ENCODE assay signal across 8 cellular contexts in genomic region chr1:109263597-109264378, GRCh38. TPM values are rescaled to one million over a fixed set of nuclear protein-coding genes. Genes with fewer than 3 reads are reported as not detected.
A peak's percentile ranks its signal among the peaks of the same experiment; 100 is the strongest.
DNase-seq lines count a peak whose midpoint lies in the region; ATAC-seq, FAIRE-seq and TF ChIP-seq lines count a peak whose summit lies in the region.

No MANE protein-coding gene starts in this region.

- FAIRE-seq in endometrium (lab: Jason Lieb, UNC), result peak; percentile 23

- no peaks in the 10 kb centered on the region for H3K9me3 Mint-ChIP-seq in mesothelial cell of epicardium

- H3K27me3 Mint-ChIP-seq in mesothelial cell of epicardium (ENCODE audit: low read depth), result no peaks in the 10 kb centered on the region

- ATAC-seq in HG02852 (IDR thresholded peaks at IDR 0.05; ENCODE audit: unreplicated experiment), result peak; percentile 81
- no peak for ATAC-seq in HG03469 (IDR thresholded peaks at IDR 0.05; ENCODE audit: unreplicated experiment)

- DNase-seq in NOMO-1 treated with DMSO at 0.1 percent for 48 hours (lab: John Stamatoyannopoulos, UW; ENCODE audit: unreplicated experiment) (peak; percentile 47), mesothelial cell of epicardium (ENCODE audit: low spot score in 2 of 2, unreplicated experiment in 2 of 2) (peak; percentile 60 to 87)
- DNase-seq in activated CD8-positive, alpha-beta memory T cell treated with anti-CD3 and anti-CD28 coated beads, Interleukin-2, amount 50 U/mL, for 24 hours (ENCODE audit: extremely low read depth), result peak; percentile 39
- peak; percentile 70 for DNase-seq in stimulated activated CD8-positive, alpha-beta memory T cell treated with anti-CD3 and anti-CD28 coated beads, Interleukin-4, amount 100 ng/mL, for 24 hours (ENCODE audit: low read depth)

- no peak overlapping the region for H3K4me3 Mint-ChIP-seq in mesothelial cell of epicardium

- H3K4me1 Mint-ChIP-seq in mesothelial cell of epicardium, result peaks cover 5% of the 10 kb centered on the region

- TF ChIP-seq CTCF in GM12872 (IDR thresholded peaks at IDR 0.05; ENCODE audit: insufficient read depth, low read depth, low read length), result peak; percentile 98
- peak; percentile 95 for TF ChIP-seq CTCF in mesothelial cell of epicardium (IDR thresholded peaks at IDR 0.05; ENCODE audit: unreplicated experiment)

- H3K27ac Mint-ChIP-seq in mesothelial cell of epicardium, result peak overlapping the region; percentile 50

- peaks cover 3% of the 10 kb centered on the region for H3K36me3 Mint-ChIP-seq in mesothelial cell of epicardium

RNA-seq across cellular contexts. Expression of gene CELSR2, which starts 14.4 kb away (rescaled TPM):
- 24.9 to 27.1 TPM (median 25.0 TPM) in 3 replicates for total RNA-seq in mesothelial cell of epicardium

RNA-seq across cellular contexts. Expression of gene PSRC1, which starts 19.2 kb away (rescaled TPM):
- 15.8 to 18.3 TPM (median 17.6 TPM) in 3 replicates for total RNA-seq in mesothelial cell of epicardium

RNA-seq across cellular contexts. Expression of gene MYBPHL, which starts 43.0 kb away (rescaled TPM):
- total RNA-seq in mesothelial cell of epicardium, result not detected in 3 replicates

RNA-seq across cellular contexts. Expression of gene SARS1, which starts 50.1 kb away (rescaled TPM):
- total RNA-seq in mesothelial cell of epicardium, result 99.0 to 104 TPM (median 99.4 TPM) in 3 replicates
